12 cellular contexts compared by ENCODE assay signal in genomic region chr18:46051731-46052461, GRCh38. TPM values are rescaled to one million over a fixed set of nuclear protein-coding genes. Genes with fewer than 3 reads are reported as not detected.
A peak's percentile ranks its signal among the peaks of the same experiment; 100 is the strongest.
DNase-seq lines count a peak whose midpoint lies in the region; FAIRE-seq and TF ChIP-seq lines count a peak whose summit lies in the region.
"Had no signal": no experiment of that assay in that cellular context is flagged by ENCODE, and none has a peak within 500 bp of the region (broad histone marks: within the 10 kb centered on the region; RNA-seq: fewer than 3 reads in every experiment).

No MANE protein-coding gene starts in this region.

- H3K36me3 ChIP-seq in BJ (ENCODE audit: control insufficient read depth, insufficient read depth, low read length) (no peaks in the 10 kb centered on the region), neutrophil (peaks cover 5% of the 10 kb centered on the region)
- H3K36me3 ChIP-seq: heart right ventricle had no signal

- CTCF ChIA-PET in BJ (lab: Yijun Ruan, JAX): interaction anchor here (0.7 to 1.4 kb wide), 4 partner anchors 10 to 844 kb away, joined by 3 read pairs; no protein-coding TSS in a partner anchor
- CTCF ChIA-PET in RWPE1 (lab: Yijun Ruan, JAX): interaction anchor here (0.5 kb wide), 1 partner anchor 69 kb away, joined by 3 read pairs; no protein-coding TSS in a partner anchor

- H3K4me3 ChIP-seq in BJ (ENCODE audit: low read depth, low read length): no peak overlapping the region
- no peak overlapping the region for H3K4me3 ChIP-seq in fibroblast of the aortic adventitia (ENCODE audit: low read depth, low read length)
- H3K4me3 ChIP-seq in neutrophil (ENCODE audit: low read depth in 1 of 2, low read length in 1 of 2): no peak overlapping the region
- H3K4me3 ChIP-seq: heart right ventricle had no signal

- DNase-seq in BJ (ENCODE audit: low read depth): peak; percentile 36
- peak; percentile 68 for DNase-seq in RCC 7860 (ENCODE audit: low spot score)
- DNase-seq in fibroblast of the aortic adventitia (ENCODE audit: low read depth): peak; percentile 91
- DNase-seq in effector CD4-positive, alpha-beta T cell: no peak
- DNase-seq in RWPE1 (ENCODE audit: low spot score): no peak
- DNase-seq in NCI-H2107 treated with DMSO at 0.1 percent for 48 hours (lab: John Stamatoyannopoulos, UW; ENCODE audit: unreplicated experiment): no peak
- no peak for DNase-seq in NCI-H748 treated with DMSO at 0.1 percent for 48 hours (lab: John Stamatoyannopoulos, UW)
- DNase-seq: activated CD8-positive, alpha-beta memory T cell treated with anti-CD3 and anti-CD28 coated beads, Interleukin-2, amount 10 ng/mL, durations not matched to agents 7 days and 5 days; heart right ventricle; NCI-H526 treated with DMSO at 0.1 percent for 48 hours had no signal

- H3K9me3 ChIP-seq in neutrophil: no peaks in the 10 kb centered on the region
- H3K9me3 ChIP-seq: heart right ventricle had no signal

- TF ChIP-seq CTCF in BJ (IDR thresholded peaks at IDR 0.05; ENCODE audit: insufficient read depth, low read depth, low read length) (no peak), fibroblast of the aortic adventitia (IDR thresholded peaks at IDR 0.05; ENCODE audit: insufficient read depth, low read length) (no peak), neutrophil (IDR thresholded peaks at IDR 0.05) (no peak), RWPE1 (conservative IDR thresholded peaks at IDR 0.05; ENCODE audit: low read depth) (no peak)

- FAIRE-seq in RCC 7860 (lab: Jason Lieb, UNC): peak; percentile 95

- peaks cover 36 to 37% of the 10 kb centered on the region in 2 experiments for H3K4me1 ChIP-seq in neutrophil (ENCODE audit: control insufficient read depth in 1 of 2, insufficient read depth in 1 of 2, low read depth in 1 of 2, low read length in 1 of 2)

- H3K27me3 ChIP-seq in BJ (ENCODE audit: control insufficient read depth, insufficient read depth, low read length): no peaks in the 10 kb centered on the region
- H3K27me3 ChIP-seq in neutrophil: no peaks in the 10 kb centered on the region
- H3K27me3 ChIP-seq: heart right ventricle had no signal

- POLR2A ChIA-PET in BJ (lab: Charles Lee) (interaction anchor here (0.7 kb wide), 1 partner anchor 160 kb away, joined by 3 read pairs; no protein-coding TSS in a partner anchor), RWPE1 (lab: Yijun Ruan, JAX; ENCODE audit: low non-redundant PET) (no interaction called here)

- H3K27ac ChIP-seq in neutrophil: peak overlapping the region; percentile 64
- no peak overlapping the region for H3K27ac ChIP-seq in RWPE1
- H3K27ac ChIP-seq: C4-2B had no signal

RNA-seq across cellular contexts. Expression of gene PSTPIP2, which starts 20.2 kb away (rescaled TPM):
- 5.9 and 7.2 TPM in 2 replicates for polyA plus RNA-seq in BJ (2011; rRNA removed)
- polyA minus RNA-seq in BJ (2011; rRNA and poly(A)+ RNA removed): 3.2 and 3.4 TPM in 2 replicates
- total RNA-seq in fibroblast of the aortic adventitia (ENCODE audit: low replicate concordance): 2.0 and 6.4 TPM in 2 replicates

RNA-seq across cellular contexts. Expression of gene ATP5F1A, which starts 46.2 kb away (rescaled TPM):
- 557 and 639 TPM in 2 replicates for polyA plus RNA-seq in BJ (2011; rRNA removed)
- polyA minus RNA-seq in BJ (2011; rRNA and poly(A)+ RNA removed): 284 and 428 TPM in 2 replicates
- total RNA-seq in fibroblast of the aortic adventitia (ENCODE audit: low replicate concordance): 609 and 2,625 TPM in 2 replicates

RNA-seq across cellular contexts. Expression of gene HAUS1, which starts 52.3 kb away (rescaled TPM):
- 13.8 and 27.2 TPM in 2 replicates for polyA plus RNA-seq in BJ (2011; rRNA removed)
- 5.0 and 7.1 TPM in 2 replicates for polyA minus RNA-seq in BJ (2011; rRNA and poly(A)+ RNA removed)
- total RNA-seq in fibroblast of the aortic adventitia (ENCODE audit: low replicate concordance): 22.2 and 54.7 TPM in 2 replicates

Comparison
In these comparisons a context has a peak if more than half of its experiments do, and no peak if none do; other contexts are left out.
1. DNase-seq: peak in BJ (single experiment), RCC 7860 (single experiment) and fibroblast of the aortic adventitia (single experiment); none in effector CD4-positive, alpha-beta T cell (single experiment), RWPE1 (single experiment), NCI-H2107 treated with DMSO at 0.1 percent for 48 hours (single experiment) and NCI-H748 treated with DMSO at 0.1 percent for 48 hours (single experiment).